In genomic region chr2:196538189-196538588, GRCh38 we compare ENCODE assay signal across 22 cellular contexts.
"Had no signal": no experiment of that assay in that cellular context is flagged by ENCODE, and none has a peak within 500 bp of the region (broad histone marks: within the 10 kb centered on the region; RNA-seq: fewer than 3 reads in every experiment).

No MANE protein-coding gene starts in this region.

- ATAC-seq: activated CD8-positive, alpha-beta T cell treated with anti-CD3 and anti-CD28 coated beads, Interleukin-2, amount 10 ng/mL, durations not matched to agents 7 days and 5 days; T-cell had no signal

- H3K4me3 Mint-ChIP-seq: activated CD8-positive, alpha-beta T cell treated with anti-CD3 and anti-CD28 coated beads, Interleukin-2, amount 10 ng/mL, durations not matched to agents 7 days and 5 days; activated naive CD8-positive, alpha-beta T cell treated with anti-CD3 and anti-CD28 coated beads for 36 hours; IgD-negative memory B cell; T-cell had no signal

- H3K9me3 Mint-ChIP-seq: activated naive CD8-positive, alpha-beta T cell treated with anti-CD3 and anti-CD28 coated beads for 36 hours; IgD-negative memory B cell; T-cell had no signal

- H3K27me3 ChIP-seq: brain microvascular endothelial cell, MG63 had no signal

- H3K4me3 ChIP-seq: MG63, SK-N-MC had no signal

- H3K9me3 ChIP-seq: MG63 had no signal

- H3K27ac Mint-ChIP-seq: activated CD8-positive, alpha-beta T cell treated with anti-CD3 and anti-CD28 coated beads, Interleukin-2, amount 10 ng/mL, durations not matched to agents 7 days and 5 days; activated naive CD8-positive, alpha-beta T cell treated with anti-CD3 and anti-CD28 coated beads for 36 hours; IgD-negative memory B cell; T-cell had no signal

- H3K36me3 Mint-ChIP-seq: activated naive CD8-positive, alpha-beta T cell treated with anti-CD3 and anti-CD28 coated beads for 36 hours; IgD-negative memory B cell; T-cell had no signal

- H3K27ac ChIP-seq: brain microvascular endothelial cell, SK-N-MC, VCaP had no signal

- DNase-seq: activated CD4-positive, alpha-beta T cell treated with anti-CD3 and anti-CD28 coated beads, Interleukin-2, amount 50 U/mL, for 1 hour; activated CD4-positive, CD25-positive, alpha-beta regulatory T cell; activated CD8-positive, alpha-beta memory T cell treated with anti-CD3 and anti-CD28 coated beads, Interleukin-2, amount 50 U/mL, for 48 hours; activated CD8-positive, alpha-beta T cell treated with anti-CD3 and anti-CD28 coated beads, Interleukin-2, amount 10 ng/mL, durations not matched to agents 7 days and 5 days; activated naive CD4-positive, alpha-beta T cell; activated naive CD8-positive, alpha-beta T cell treated with anti-CD3 and anti-CD28 coated beads for 36 hours; activated T-cell treated with anti-CD3 and anti-CD28 coated beads, Interleukin-2, amount 50 U/mL, for 1 hour; brain microvascular endothelial cell; caudate nucleus; KG1; MG63; NCI-H1105; NCI-H1436; NCI-H1694 treated with DMSO at 0.1 percent for 48 hours; NCI-H2029 treated with DMSO at 0.1 percent for 48 hours; NCI-H345; NCI-H510A; NCI-H69; T-cell had no signal

- H3K36me3 ChIP-seq: brain microvascular endothelial cell, MG63 had no signal
